ENCODE assay signal across 14 cellular contexts in the genomic region with DNA sequence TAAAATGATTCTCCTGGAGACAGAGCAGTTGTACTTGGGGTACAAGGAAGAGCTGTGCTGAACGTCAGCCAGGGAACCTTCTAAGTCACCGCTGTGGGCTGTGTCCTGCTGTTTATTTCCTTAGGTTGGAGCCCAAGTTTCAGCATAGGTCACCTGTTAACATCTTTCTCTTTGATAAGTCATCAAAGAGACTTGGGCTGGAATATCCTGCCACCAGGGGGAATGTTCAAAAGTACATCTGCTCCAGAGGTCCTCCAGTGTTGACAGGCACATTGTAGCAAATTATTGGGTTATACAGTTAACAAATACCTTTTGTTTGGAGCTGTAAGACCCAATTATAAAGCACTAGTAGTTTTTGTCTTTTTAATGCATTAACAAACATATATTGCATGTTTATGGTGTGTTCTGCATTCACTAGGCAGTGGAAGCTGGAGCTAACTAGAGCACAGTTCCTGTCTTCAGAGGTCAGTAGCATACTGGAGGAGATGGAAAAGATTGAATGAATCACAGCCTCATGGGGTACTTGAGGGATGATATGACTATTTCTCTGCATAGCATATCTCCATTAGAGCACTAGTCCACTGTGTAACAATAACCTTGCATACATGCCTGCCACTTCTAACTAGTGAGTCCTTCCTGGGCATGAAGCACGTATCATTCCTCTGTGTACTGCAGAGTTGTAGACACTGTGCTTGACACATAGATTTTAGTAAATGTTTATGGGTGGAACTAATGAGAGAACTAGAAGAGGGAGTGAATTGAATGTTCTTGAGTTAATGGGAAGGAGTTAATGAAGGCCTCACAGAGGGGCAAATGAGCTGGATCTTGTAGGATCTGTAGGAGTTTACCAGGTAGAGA.
DNase-seq lines count a peak whose midpoint lies in the region; ATAC-seq, FAIRE-seq and TF ChIP-seq lines count a peak whose summit lies in the region.
"Had no signal": no experiment of that assay in that cellular context is flagged by ENCODE, and none has a peak within 500 bp of the region (broad histone marks: within the 10 kb centered on the region; RNA-seq: fewer than 3 reads in every experiment).

No MANE protein-coding gene starts in this region.

- intact Hi-C loops in kidney (cut with DNase I) (no loop called here), spleen (cut with DNase I; ENCODE audit: low total_unique reads) (no loop called here)

- FAIRE-seq in H54 (lab: Jason Lieb, UNC) (peak; percentile 94), kidney (lab: Jason Lieb, UNC) (no peak)

- H3K4me3 Mint-ChIP-seq in WTC11: no peak overlapping the region
- H3K4me3 Mint-ChIP-seq: CD4-positive, CD25-positive, alpha-beta regulatory T cell; T-cell had no signal

- CTCF ChIA-PET in WTC11 (lab: Charles Lee): interaction anchor here (0.6 to 3.4 kb wide), 4 partner anchors 65 to 1369 kb away, joined by 3 to 21 read pairs (median 3); no protein-coding TSS in a partner anchor

- H3K27me3 ChIP-seq in spleen (replicated peaks in 1 of 7): peaks cover 0 to 33% (median 10%) of the 10 kb centered on the region in 7 donors

- H3K9ac ChIP-seq in kidney (ENCODE audit: low read length in 2 of 2): no peak overlapping the region

- H3K36me3 Mint-ChIP-seq in WTC11: no peaks in the 10 kb centered on the region
- H3K36me3 Mint-ChIP-seq: CD4-positive, CD25-positive, alpha-beta regulatory T cell; T-cell had no signal

- in situ Hi-C loops in ACHN (cut with HindIII; ENCODE audit: low pct_ligation_motif_present, low pct_unique_long_range_greater_than_20kb, low sequenced_read_pairs): no loop called here

- DNase-seq in ACHN: peak; percentile 82
- DNase-seq in H54 (ENCODE audit: insufficient read length, low spot score): peak; percentile 81
- DNase-seq in WTC11 (ENCODE audit: low spot score): no peak
- peak; percentile 64 for DNase-seq in hepatic stellate cell (ENCODE audit: low spot score)
- no peak for DNase-seq in kidney
- no peak for DNase-seq in HK-2 (ENCODE audit: unreplicated experiment)
- no peak for DNase-seq in spleen
- DNase-seq: anterior cingulate cortex; CD4-positive, CD25-positive, alpha-beta regulatory T cell; MM.1S; stimulated activated naive CD4-positive, alpha-beta T cell treated with Interleukin-2 at 50 U/mL for 16 hours; T-cell had no signal

- TF ChIP-seq POLR2A in H54 (IDR thresholded peaks at IDR 0.05; ENCODE audit: low read depth, low read length): no peak
- TF ChIP-seq POLR2A in spleen (IDR thresholded peaks at IDR 0.05): no peak

- no peaks in the 10 kb centered on the region for H3K36me3 ChIP-seq in kidney (ENCODE audit: control insufficient read depth in 1 of 2, insufficient read depth in 2 of 2, low read length in 2 of 2)
- no peaks in the 10 kb centered on the region for H3K36me3 ChIP-seq in spleen

- peaks cover 14% of the 10 kb centered on the region for H3K27me3 Mint-ChIP-seq in WTC11 (ENCODE audit: low read depth)

- WGBS in spleen, 5 donors: 78 to 98% (median 86%) methylated on average over 3 of the region's 3 CpGs

- no peaks in the 10 kb centered on the region for H3K4me1 ChIP-seq in kidney (ENCODE audit: control insufficient read depth in 1 of 2, insufficient read depth in 1 of 2, low read depth in 1 of 2, low read length in 2 of 2)
- peaks cover 0 to 7% (median 4%) of the 10 kb centered on the region in 6 donors for H3K4me1 ChIP-seq in spleen

- H3K9me3 Mint-ChIP-seq in WTC11: no peaks in the 10 kb centered on the region
- H3K9me3 Mint-ChIP-seq: CD4-positive, CD25-positive, alpha-beta regulatory T cell; T-cell had no signal

- no peak overlapping the region for H3K4me3 ChIP-seq in kidney (ENCODE audit: low read length in 2 of 2)
- no peak overlapping the region for H3K4me3 ChIP-seq in spleen

- H3K27ac Mint-ChIP-seq in WTC11: 0 out of 2 replicates have a peak overlapping the region, but pooled peaks have one; percentile 54
- H3K27ac Mint-ChIP-seq: CD4-positive, CD25-positive, alpha-beta regulatory T cell; T-cell had no signal

- ATAC-seq in WTC11 (no peak), HG03460 (IDR thresholded peaks at IDR 0.05; ENCODE audit: unreplicated experiment) (no peak)
- ATAC-seq: left lobe of liver, T-cell had no signal

- POLR2A ChIA-PET in WTC11 (lab: Charles Lee): no interaction called here

- H3K4me1 Mint-ChIP-seq in WTC11: peaks cover 80% of the 10 kb centered on the region

- TF ChIP-seq CTCF in WTC11 (IDR thresholded peaks at IDR 0.05) (no peak), kidney (IDR thresholded peaks at IDR 0.05; ENCODE audit: borderline replicate concordance, extremely low read depth, insufficient read depth) (no peak), spleen (IDR thresholded peaks at IDR 0.05 in 8 of 11, conservative IDR thresholded peaks at IDR 0.05 in 3 of 11) (no peak)

- H3K9me3 ChIP-seq in kidney (ENCODE audit: control insufficient read depth in 1 of 2, low read length in 2 of 2): no peaks in the 10 kb centered on the region
- H3K9me3 ChIP-seq in spleen: no peaks in the 10 kb centered on the region

- H3K27ac ChIP-seq in kidney (ENCODE audit: low read depth in 2 of 2, low read length in 2 of 2) (no peak overlapping the region), spleen (no peak overlapping the region)

TF ChIP-seq in WTC11, 78 proteins besides CTCF, POLR2A, EP300 and RAD21:
- TF ChIP-seq MXD4 (CRISPR knock-in tag; IDR thresholded peaks at IDR 0.05; ENCODE audit: borderline replicate concordance) (no peak), ZNF671 (CRISPR knock-in tag; IDR thresholded peaks at IDR 0.05) (no peak), ESRRA (CRISPR knock-in tag; IDR thresholded peaks at IDR 0.05; ENCODE audit: borderline replicate concordance) (no peak), TP53 (CRISPR knock-in tag; IDR thresholded peaks at IDR 0.05) (no peak), FOXJ3 (CRISPR knock-in tag; IDR thresholded peaks at IDR 0.05; ENCODE audit: borderline replicate concordance) (no peak), SMAD4 (CRISPR knock-in tag; IDR thresholded peaks at IDR 0.05) (no peak), IRF2 (CRISPR knock-in tag; IDR thresholded peaks at IDR 0.05; ENCODE audit: borderline replicate concordance, low read depth) (no peak)
- TF ChIP-seq, protein P1, sequence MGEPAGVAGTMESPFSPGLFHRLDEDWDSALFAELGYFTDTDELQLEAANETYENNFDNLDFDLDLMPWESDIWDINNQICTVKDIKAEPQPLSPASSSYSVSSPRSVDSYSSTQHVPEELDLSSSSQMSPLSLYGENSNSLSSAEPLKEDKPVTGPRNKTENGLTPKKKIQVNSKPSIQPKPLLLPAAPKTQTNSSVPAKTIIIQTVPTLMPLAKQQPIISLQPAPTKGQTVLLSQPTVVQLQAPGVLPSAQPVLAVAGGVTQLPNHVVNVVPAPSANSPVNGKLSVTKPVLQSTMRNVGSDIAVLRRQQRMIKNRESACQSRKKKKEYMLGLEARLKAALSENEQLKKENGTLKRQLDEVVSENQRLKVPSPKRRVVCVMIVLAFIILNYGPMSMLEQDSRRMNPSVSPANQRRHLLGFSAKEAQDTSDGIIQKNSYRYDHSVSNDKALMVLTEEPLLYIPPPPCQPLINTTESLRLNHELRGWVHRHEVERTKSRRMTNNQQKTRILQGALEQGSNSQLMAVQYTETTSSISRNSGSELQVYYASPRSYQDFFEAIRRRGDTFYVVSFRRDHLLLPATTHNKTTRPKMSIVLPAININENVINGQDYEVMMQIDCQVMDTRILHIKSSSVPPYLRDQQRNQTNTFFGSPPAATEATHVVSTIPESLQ (CRISPR knock-in tag; IDR thresholded peaks at IDR 0.05): no peak
- TF ChIP-seq, protein P2, sequence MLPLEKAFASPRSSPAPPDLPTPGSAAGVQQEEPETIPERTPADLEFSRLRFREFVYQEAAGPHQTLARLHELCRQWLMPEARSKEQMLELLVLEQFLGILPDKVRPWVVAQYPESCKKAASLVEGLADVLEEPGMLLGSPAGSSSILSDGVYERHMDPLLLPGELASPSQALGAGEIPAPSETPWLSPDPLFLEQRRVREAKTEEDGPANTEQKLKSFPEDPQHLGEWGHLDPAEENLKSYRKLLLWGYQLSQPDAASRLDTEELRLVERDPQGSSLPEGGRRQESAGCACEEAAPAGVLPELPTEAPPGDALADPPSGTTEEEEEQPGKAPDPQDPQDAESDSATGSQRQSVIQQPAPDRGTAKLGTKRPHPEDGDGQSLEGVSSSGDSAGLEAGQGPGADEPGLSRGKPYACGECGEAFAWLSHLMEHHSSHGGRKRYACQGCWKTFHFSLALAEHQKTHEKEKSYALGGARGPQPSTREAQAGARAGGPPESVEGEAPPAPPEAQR (CRISPR knock-in tag; IDR thresholded peaks at IDR 0.05): no peak
- TF ChIP-seq, protein P3, sequence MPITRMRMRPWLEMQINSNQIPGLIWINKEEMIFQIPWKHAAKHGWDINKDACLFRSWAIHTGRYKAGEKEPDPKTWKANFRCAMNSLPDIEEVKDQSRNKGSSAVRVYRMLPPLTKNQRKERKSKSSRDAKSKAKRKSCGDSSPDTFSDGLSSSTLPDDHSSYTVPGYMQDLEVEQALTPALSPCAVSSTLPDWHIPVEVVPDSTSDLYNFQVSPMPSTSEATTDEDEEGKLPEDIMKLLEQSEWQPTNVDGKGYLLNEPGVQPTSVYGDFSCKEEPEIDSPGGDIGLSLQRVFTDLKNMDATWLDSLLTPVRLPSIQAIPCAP (CRISPR knock-in tag; IDR thresholded peaks at IDR 0.05): no peak
- TF ChIP-seq, protein P4, sequence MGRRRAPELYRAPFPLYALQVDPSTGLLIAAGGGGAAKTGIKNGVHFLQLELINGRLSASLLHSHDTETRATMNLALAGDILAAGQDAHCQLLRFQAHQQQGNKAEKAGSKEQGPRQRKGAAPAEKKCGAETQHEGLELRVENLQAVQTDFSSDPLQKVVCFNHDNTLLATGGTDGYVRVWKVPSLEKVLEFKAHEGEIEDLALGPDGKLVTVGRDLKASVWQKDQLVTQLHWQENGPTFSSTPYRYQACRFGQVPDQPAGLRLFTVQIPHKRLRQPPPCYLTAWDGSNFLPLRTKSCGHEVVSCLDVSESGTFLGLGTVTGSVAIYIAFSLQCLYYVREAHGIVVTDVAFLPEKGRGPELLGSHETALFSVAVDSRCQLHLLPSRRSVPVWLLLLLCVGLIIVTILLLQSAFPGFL (CRISPR knock-in tag; IDR thresholded peaks at IDR 0.05; ENCODE audit: borderline replicate concordance): no peak

Comparison
In these comparisons a context has a peak if more than half of its experiments do, and no peak if none do; other contexts are left out.
1. DNase-seq: peak in ACHN (single experiment), H54 (single experiment) and hepatic stellate cell (single experiment); none in WTC11 (single experiment), kidney (single experiment), HK-2 (single experiment) and spleen (single experiment).